In genomic region chr19:54633401-54633800, GRCh38 we compare ENCODE assay signal across 28 cellular contexts. TPM values are rescaled to one million over a fixed set of nuclear protein-coding genes. Genes with fewer than 3 reads are reported as not detected.
"Had no signal": no experiment of that assay in that cellular context is flagged by ENCODE, and none has a peak within 500 bp of the region (broad histone marks: within the 10 kb centered on the region; RNA-seq: fewer than 3 reads in every experiment).

No MANE protein-coding gene starts in this region.

- H3K4me3 Mint-ChIP-seq: natural killer cell; stimulated activated effector memory CD8-positive, alpha-beta T cell treated with anti-CD3 and anti-CD28 coated beads, Interleukin-12 subunit alpha, Interleukin-12 subunit beta, amount 100 ng/mL, for 72 hours had no signal

- H3K27ac Mint-ChIP-seq: natural killer cell; stimulated activated effector memory CD8-positive, alpha-beta T cell treated with anti-CD3 and anti-CD28 coated beads, Interleukin-12 subunit alpha, Interleukin-12 subunit beta, amount 100 ng/mL, for 72 hours had no signal

- H3K27ac ChIP-seq: dorsolateral prefrontal cortex, gastroesophageal sphincter, heart left ventricle, hepatocyte, ovary, psoas muscle, sigmoid colon, stomach, thyroid gland, vagina had no signal

- H3K4me3 ChIP-seq: dorsolateral prefrontal cortex, gastroesophageal sphincter, heart left ventricle, hepatocyte, ovary, psoas muscle, sigmoid colon, stomach, thyroid gland, vagina had no signal

- H3K36me3 Mint-ChIP-seq: natural killer cell had no signal

- H3K4me1 ChIP-seq: gastroesophageal sphincter, psoas muscle, sigmoid colon, thyroid gland, vagina had no signal

- H3K79me2 ChIP-seq: hepatocyte had no signal

- H3K36me3 ChIP-seq: gastroesophageal sphincter, heart left ventricle, ovary, sigmoid colon, stomach, thyroid gland, vagina had no signal

- H3K9me3 ChIP-seq: gastroesophageal sphincter, heart left ventricle, ovary, psoas muscle, sigmoid colon, stomach, thyroid gland, vagina had no signal

- ATAC-seq: gastroesophageal sphincter; heart left ventricle; left lobe of liver; natural killer cell; psoas muscle; stimulated activated effector memory CD8-positive, alpha-beta T cell treated with anti-CD3 and anti-CD28 coated beads, Interleukin-12 subunit alpha, Interleukin-12 subunit beta, amount 100 ng/mL, for 72 hours had no signal

- DNase-seq: cortex of kidney; dorsolateral prefrontal cortex; effector CD4-positive, alpha-beta T cell; foreskin fibroblast; heart left ventricle; natural killer cell; occipital lobe; ovary; psoas muscle; right cardiac atrium; sigmoid colon; stimulated activated CD4-positive, alpha-beta T cell treated with anti-CD3 and anti-CD28 coated beads, Interleukin-2, amount 100 ng/mL, for 24 hours; stimulated activated CD4-positive, alpha-beta T cell treated with anti-CD3 and anti-CD28 coated beads, Interleukin-4, amount 100 ng/mL, for 24 hours; stomach; thyroid gland; trophoblast cell had no signal

- H2AFZ ChIP-seq: hepatocyte had no signal

- H3K27me3 ChIP-seq: hepatocyte, ovary, thyroid gland, vagina had no signal

- FAIRE-seq: kidney had no signal

- H3K9me3 Mint-ChIP-seq: natural killer cell; stimulated activated effector memory CD8-positive, alpha-beta T cell treated with anti-CD3 and anti-CD28 coated beads, Interleukin-12 subunit alpha, Interleukin-12 subunit beta, amount 100 ng/mL, for 72 hours had no signal

- H3K4me2 ChIP-seq: hepatocyte had no signal

RNA-seq across cellular contexts. Expression of gene LILRB1, which starts 3.1 kb away (rescaled TPM):
- total RNA-seq: hepatocyte, lung microvascular endothelial cell, occipital lobe, renal cortical epithelial cell had no signal
- polyA plus RNA-seq: hepatocyte, neural cell had no signal

RNA-seq across cellular contexts. Expression of gene LILRB4, which starts 29.4 kb away (rescaled TPM):
- total RNA-seq: hepatocyte, lung microvascular endothelial cell, renal cortical epithelial cell had no signal
- polyA plus RNA-seq: hepatocyte, neural cell had no signal

RNA-seq across cellular contexts. Expression of gene LILRA1, which starts 40.0 kb away (rescaled TPM):
- total RNA-seq: hepatocyte, lung microvascular endothelial cell, renal cortical epithelial cell, skeletal muscle tissue, stomach had no signal
- polyA plus RNA-seq: hepatocyte, neural cell had no signal

RNA-seq across cellular contexts. Expression of gene LILRA2, which starts 59.8 kb away (rescaled TPM):
- total RNA-seq: esophagus mucosa, hepatocyte, lung microvascular endothelial cell, renal cortical epithelial cell, temporal lobe, vagina had no signal
- polyA plus RNA-seq: hepatocyte, neural cell had no signal
